26 cellular contexts compared by ENCODE assay signal in genomic region chr21:15968911-15969310, GRCh38.
"Had no signal": no experiment of that assay in that cellular context is flagged by ENCODE, and none has a peak within 500 bp of the region (broad histone marks: within the 10 kb centered on the region; RNA-seq: fewer than 3 reads in every experiment).

No MANE protein-coding gene starts in this region.

- H3K36me3 Mint-ChIP-seq: immature natural killer cell; naive thymus-derived CD4-positive, alpha-beta T cell; stimulated activated naive B cell treated with anti-CD40 and anti-IgM and Interleukin-4, amounts not matched to agents 10 μg/mL and 1 μg/mL and 100 μg/mL, for 72 hours had no signal

- H3K4me3 ChIP-seq: dorsolateral prefrontal cortex, gastroesophageal sphincter, lower lobe of right lung, mucosa of descending colon, ovary, right lobe of liver, transverse colon, upper lobe of right lung, vagina had no signal

- H3K27me3 Mint-ChIP-seq: stimulated activated naive B cell treated with anti-CD40 and anti-IgM and Interleukin-4, amounts not matched to agents 10 μg/mL and 1 μg/mL and 100 μg/mL, for 72 hours; stimulated activated naive CD8-positive, alpha-beta T cell treated with anti-CD3 and anti-CD28 coated beads, Interleukin-15, Interleukin-2, amounts not matched to agents 100 ng/mL and 50 ng/mL, for 24 hours had no signal

- ATAC-seq: esophagus mucosa; gastroesophageal sphincter; left ventricle myocardium superior; lower lobe of right lung; mucosa of descending colon; naive thymus-derived CD4-positive, alpha-beta T cell; right lobe of liver; stimulated activated naive B cell treated with anti-CD40 and anti-IgM and Interleukin-4, amounts not matched to agents 10 μg/mL and 1 μg/mL and 100 μg/mL, for 72 hours; upper lobe of right lung had no signal

- FAIRE-seq: colon, small intestine had no signal

- H3K4me1 Mint-ChIP-seq: immature natural killer cell; naive thymus-derived CD4-positive, alpha-beta T cell; stimulated activated naive B cell treated with anti-CD40 and anti-IgM and Interleukin-4, amounts not matched to agents 10 μg/mL and 1 μg/mL and 100 μg/mL, for 72 hours had no signal

- H3K27me3 ChIP-seq: dorsolateral prefrontal cortex, gastroesophageal sphincter, ovary, right lobe of liver, transverse colon, upper lobe of right lung, vagina had no signal

- H3K36me3 ChIP-seq: gastroesophageal sphincter, lower lobe of right lung, ovary, right lobe of liver, transverse colon, upper lobe of right lung, vagina had no signal

- H3K4me3 Mint-ChIP-seq: immature natural killer cell; naive thymus-derived CD4-positive, alpha-beta T cell; nephron progenitor cell; stimulated activated naive B cell treated with anti-CD40 and anti-IgM and Interleukin-4, amounts not matched to agents 10 μg/mL and 1 μg/mL and 100 μg/mL, for 72 hours; stimulated activated naive CD8-positive, alpha-beta T cell treated with anti-CD3 and anti-CD28 coated beads, Interleukin-15, Interleukin-2, amounts not matched to agents 100 ng/mL and 50 ng/mL, for 24 hours had no signal

- H3K27ac ChIP-seq: dorsolateral prefrontal cortex, gastroesophageal sphincter, lower lobe of right lung, ovary, right lobe of liver, transverse colon, upper lobe of right lung, vagina had no signal

- H3K9me3 Mint-ChIP-seq: immature natural killer cell; naive thymus-derived CD4-positive, alpha-beta T cell; nephron progenitor cell; stimulated activated naive B cell treated with anti-CD40 and anti-IgM and Interleukin-4, amounts not matched to agents 10 μg/mL and 1 μg/mL and 100 μg/mL, for 72 hours; stimulated activated naive CD8-positive, alpha-beta T cell treated with anti-CD3 and anti-CD28 coated beads, Interleukin-15, Interleukin-2, amounts not matched to agents 100 ng/mL and 50 ng/mL, for 24 hours had no signal

- H3K27ac Mint-ChIP-seq: immature natural killer cell; naive thymus-derived CD4-positive, alpha-beta T cell; nephron progenitor cell; stimulated activated naive B cell treated with anti-CD40 and anti-IgM and Interleukin-4, amounts not matched to agents 10 μg/mL and 1 μg/mL and 100 μg/mL, for 72 hours; stimulated activated naive CD8-positive, alpha-beta T cell treated with anti-CD3 and anti-CD28 coated beads, Interleukin-15, Interleukin-2, amounts not matched to agents 100 ng/mL and 50 ng/mL, for 24 hours had no signal

- H3K9me3 ChIP-seq: gastroesophageal sphincter, lower lobe of right lung, mucosa of descending colon, ovary, right lobe of liver, transverse colon, upper lobe of right lung, vagina had no signal

- DNase-seq: dorsolateral prefrontal cortex; effector CD4-positive, alpha-beta T cell; foreskin fibroblast; glutamatergic neuron; hypothalamus; immature natural killer cell; islet precursor cell; left ventricle myocardium superior; lower lobe of right lung; mucosa of descending colon; naive thymus-derived CD4-positive, alpha-beta T cell; nephron progenitor cell; occipital lobe; ovary; right lobe of liver; small intestine; stimulated activated CD4-positive, alpha-beta T cell treated with anti-CD3 and anti-CD28 coated beads, Interleukin-15, amount 100 ng/mL, for 24 hours; stimulated activated CD4-positive, alpha-beta T cell treated with anti-CD3 and anti-CD28 coated beads, Interleukin-2, amount 100 ng/mL, for 48 hours; stimulated activated naive B cell treated with anti-CD40 and anti-IgM and Interleukin-4, amounts not matched to agents 10 μg/mL and 1 μg/mL and 100 μg/mL, for 72 hours; transverse colon; upper lobe of right lung had no signal

- H3K4me1 ChIP-seq: gastroesophageal sphincter, lower lobe of right lung, right lobe of liver, transverse colon, upper lobe of right lung had no signal
